ENCODE assay signal across 2 cellular contexts in the genomic region with DNA sequence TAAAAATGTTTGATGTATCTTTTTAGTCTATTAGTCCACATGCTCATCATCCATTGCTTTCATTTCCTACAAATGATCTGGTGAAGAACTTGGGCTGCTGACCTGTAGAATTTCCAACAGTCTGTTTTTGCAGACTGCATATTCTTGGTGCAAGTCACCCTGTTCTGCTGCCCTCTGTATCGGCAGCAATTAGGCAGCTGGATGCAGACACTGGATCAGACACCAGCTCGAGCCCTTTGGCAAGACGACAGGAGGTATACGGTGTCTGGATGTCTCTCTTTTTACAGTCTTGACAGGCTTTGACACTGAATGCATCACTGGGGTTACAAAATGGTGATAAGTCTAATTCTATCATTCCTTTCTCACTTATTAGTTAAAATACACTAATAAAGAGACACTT.
TF ChIP-seq lines count a peak whose summit lies in the region.

No MANE protein-coding gene starts in this region.

TF ChIP-seq in SK-N-SH, 30 proteins besides CTCF, POLR2A, EP300 and RAD21 (continued from another document):
- TF ChIP-seq RCOR1 (IDR thresholded peaks at IDR 0.05; ENCODE audit: low read length): no peak
- TF ChIP-seq TCF12 (IDR thresholded peaks at IDR 0.05): no peak
- no peak for TF ChIP-seq GABPA (IDR thresholded peaks at IDR 0.05; ENCODE audit: low read depth)
- TF ChIP-seq, protein P1, sequence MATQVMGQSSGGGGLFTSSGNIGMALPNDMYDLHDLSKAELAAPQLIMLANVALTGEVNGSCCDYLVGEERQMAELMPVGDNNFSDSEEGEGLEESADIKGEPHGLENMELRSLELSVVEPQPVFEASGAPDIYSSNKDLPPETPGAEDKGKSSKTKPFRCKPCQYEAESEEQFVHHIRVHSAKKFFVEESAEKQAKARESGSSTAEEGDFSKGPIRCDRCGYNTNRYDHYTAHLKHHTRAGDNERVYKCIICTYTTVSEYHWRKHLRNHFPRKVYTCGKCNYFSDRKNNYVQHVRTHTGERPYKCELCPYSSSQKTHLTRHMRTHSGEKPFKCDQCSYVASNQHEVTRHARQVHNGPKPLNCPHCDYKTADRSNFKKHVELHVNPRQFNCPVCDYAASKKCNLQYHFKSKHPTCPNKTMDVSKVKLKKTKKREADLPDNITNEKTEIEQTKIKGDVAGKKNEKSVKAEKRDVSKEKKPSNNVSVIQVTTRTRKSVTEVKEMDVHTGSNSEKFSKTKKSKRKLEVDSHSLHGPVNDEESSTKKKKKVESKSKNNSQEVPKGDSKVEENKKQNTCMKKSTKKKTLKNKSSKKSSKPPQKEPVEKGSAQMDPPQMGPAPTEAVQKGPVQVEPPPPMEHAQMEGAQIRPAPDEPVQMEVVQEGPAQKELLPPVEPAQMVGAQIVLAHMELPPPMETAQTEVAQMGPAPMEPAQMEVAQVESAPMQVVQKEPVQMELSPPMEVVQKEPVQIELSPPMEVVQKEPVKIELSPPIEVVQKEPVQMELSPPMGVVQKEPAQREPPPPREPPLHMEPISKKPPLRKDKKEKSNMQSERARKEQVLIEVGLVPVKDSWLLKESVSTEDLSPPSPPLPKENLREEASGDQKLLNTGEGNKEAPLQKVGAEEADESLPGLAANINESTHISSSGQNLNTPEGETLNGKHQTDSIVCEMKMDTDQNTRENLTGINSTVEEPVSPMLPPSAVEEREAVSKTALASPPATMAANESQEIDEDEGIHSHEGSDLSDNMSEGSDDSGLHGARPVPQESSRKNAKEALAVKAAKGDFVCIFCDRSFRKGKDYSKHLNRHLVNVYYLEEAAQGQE (IDR thresholded peaks at IDR 0.05; ENCODE audit: low read depth, low read length): no peak
- TF ChIP-seq IRF3 (IDR thresholded peaks at IDR 0.05; ENCODE audit: low read depth, low read length): no peak
- no peak for TF ChIP-seq PBX3 (IDR thresholded peaks at IDR 0.05)
- no peak for TF ChIP-seq CHD2 (IDR thresholded peaks at IDR 0.05; ENCODE audit: low read length, partially characterized antibody)
- TF ChIP-seq SIN3A (IDR thresholded peaks at IDR 0.05; ENCODE audit: borderline replicate concordance, low read depth, low read length): no peak
- TF ChIP-seq POLR2AphosphoS5 (IDR thresholded peaks at IDR 0.05; ENCODE audit: low read depth, low read length): no peak

TF ChIP-seq in SK-N-SH treated with all-trans-retinoic acid at 6 μM for 48 hours, 23 proteins besides CTCF, POLR2A, EP300 and RAD21 (continued from another document):
- TF ChIP-seq TSHZ2 (CRISPR knock-in tag; IDR thresholded peaks at IDR 0.05) (no peak), ARNTL (CRISPR knock-in tag; IDR thresholded peaks at IDR 0.05; ENCODE audit: borderline replicate concordance, low read depth) (no peak), POU6F1 (CRISPR knock-in tag; IDR thresholded peaks at IDR 0.05; ENCODE audit: borderline replicate concordance, low read depth) (no peak), ESRRG (CRISPR knock-in tag; IDR thresholded peaks at IDR 0.05) (no peak), ZNF565 (CRISPR knock-in tag; conservative IDR thresholded peaks at IDR 0.05; ENCODE audit: low read depth) (no peak), ZNF8 (CRISPR knock-in tag; IDR thresholded peaks at IDR 0.05) (no peak), SNAI2 (CRISPR knock-in tag; IDR thresholded peaks at IDR 0.05) (no peak), CREB5 (CRISPR knock-in tag; IDR thresholded peaks at IDR 0.05; ENCODE audit: low read depth) (no peak), CSDC2 (CRISPR knock-in tag; IDR thresholded peaks at IDR 0.05) (no peak), ZC3H10 (CRISPR knock-in tag; IDR thresholded peaks at IDR 0.05) (no peak), ISL1 (CRISPR knock-in tag; IDR thresholded peaks at IDR 0.05) (no peak), PPARA (CRISPR knock-in tag; IDR thresholded peaks at IDR 0.05; ENCODE audit: borderline replicate concordance) (no peak), BACH2 (CRISPR knock-in tag; IDR thresholded peaks at IDR 0.05; ENCODE audit: borderline replicate concordance) (no peak), ZNF70 (CRISPR knock-in tag; IDR thresholded peaks at IDR 0.05) (no peak)
